19 cellular contexts compared by ENCODE assay signal in the genomic region with DNA sequence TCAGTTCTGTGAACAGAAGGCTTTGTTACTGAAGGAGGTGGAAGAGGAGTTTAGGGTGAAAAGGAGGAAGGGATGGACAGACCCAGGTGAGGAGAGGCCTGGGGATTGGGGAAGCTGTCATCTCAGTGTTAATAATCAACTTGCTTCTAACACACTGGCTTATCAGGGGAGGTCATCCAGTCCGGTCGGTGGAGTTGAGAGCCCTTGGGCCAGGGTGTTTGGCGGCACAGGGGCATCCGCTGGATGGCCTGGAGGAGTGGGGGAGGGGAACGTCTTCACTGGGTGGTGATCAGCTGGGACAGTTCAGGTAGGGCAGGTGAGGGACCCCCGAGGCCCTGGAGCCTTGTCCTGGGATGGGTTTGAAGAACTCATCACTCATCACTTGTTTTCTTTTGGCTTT. TPM values are rescaled to one million over a fixed set of nuclear protein-coding genes. Genes with fewer than 3 reads are reported as not detected.
"Had no signal": no experiment of that assay in that cellular context is flagged by ENCODE, and none has a peak within 500 bp of the region (broad histone marks: within the 10 kb centered on the region; RNA-seq: fewer than 3 reads in every experiment).

No MANE protein-coding gene starts in this region.

- H3K27me3 Mint-ChIP-seq: activated naive CD8-positive, alpha-beta T cell treated with anti-CD3 and anti-CD28 coated beads for 36 hours had no signal

- H3K4me3 Mint-ChIP-seq: activated naive CD8-positive, alpha-beta T cell treated with anti-CD3 and anti-CD28 coated beads for 36 hours; activated T-cell treated with anti-CD3 and anti-CD28 coated beads, Interleukin-2, amount 50 U/mL, for 72 hours; nephron had no signal

- H3K27ac ChIP-seq: cardiac muscle cell, esophagus squamous epithelium, heart right ventricle, skin epidermis had no signal

- H3K4me1 ChIP-seq: esophagus squamous epithelium, heart right ventricle had no signal

- H3K9me3 ChIP-seq: esophagus squamous epithelium, heart right ventricle had no signal

- H3K27me3 ChIP-seq: cardiac muscle cell, esophagus squamous epithelium, heart right ventricle had no signal

- H3K4me1 Mint-ChIP-seq: activated naive CD8-positive, alpha-beta T cell treated with anti-CD3 and anti-CD28 coated beads for 36 hours; nephron had no signal

- H3K27ac Mint-ChIP-seq: activated naive CD8-positive, alpha-beta T cell treated with anti-CD3 and anti-CD28 coated beads for 36 hours; activated T-cell treated with anti-CD3 and anti-CD28 coated beads, Interleukin-2, amount 50 U/mL, for 72 hours had no signal

- H3K9me3 Mint-ChIP-seq: activated naive CD8-positive, alpha-beta T cell treated with anti-CD3 and anti-CD28 coated beads for 36 hours; activated T-cell treated with anti-CD3 and anti-CD28 coated beads, Interleukin-2, amount 50 U/mL, for 72 hours; nephron had no signal

- DNase-seq: activated CD4-positive, alpha-beta T cell treated with anti-CD3 and anti-CD28 coated beads, Interleukin-2, amount 50 U/mL, for 4 hours; activated CD4-positive, CD25-positive, alpha-beta regulatory T cell treated with anti-CD3 and anti-CD28 coated beads, Interleukin-2, amount 50 U/mL, for 72 hours; activated gamma-delta T cell treated with Interleukin-2 at 50 U/mL for 16 hours; activated naive CD8-positive, alpha-beta T cell treated with anti-CD3 and anti-CD28 coated beads for 36 hours; activated T-cell treated with anti-CD3 and anti-CD28 coated beads, Interleukin-2, amount 50 U/mL, for 72 hours; amniotic stem cell; dermis blood vessel endothelial cell; effector memory CD4-positive, alpha-beta T cell; esophagus squamous epithelium; heart right ventricle; left ventricle myocardium superior; nucleus accumbens; stimulated activated CD4-positive, alpha-beta T cell treated with anti-CD3 and anti-CD28 coated beads, Interleukin-2, amount 100 ng/mL, for 48 hours had no signal

- ATAC-seq: activated T-cell treated with anti-CD3 and anti-CD28 coated beads, Interleukin-2, amount 50 U/mL, for 72 hours; heart right ventricle; left ventricle myocardium superior had no signal

- H3K4me3 ChIP-seq: cardiac muscle cell, esophagus squamous epithelium, heart right ventricle, skin epidermis had no signal

RNA-seq across cellular contexts. Expression of gene SHH, which starts 33.9 kb away (rescaled TPM):
- total RNA-seq: activated CD8-positive, alpha-beta memory T cell treated with anti-CD3 and anti-CD28 coated beads for 36 hours; activated naive CD8-positive, alpha-beta T cell treated with anti-CD3 and anti-CD28 coated beads for 36 hours; cardiac muscle cell; chondrocyte; dermis blood vessel endothelial cell; esophagus squamous epithelium; heart right ventricle; left ventricle myocardium superior; T-helper 1 cell treated with Interleukin-12 subunit alpha and Interleukin-12 subunit beta and Interleukin-4 antibody, amounts not matched to agents 30 ng/mL and 1 ng/mL, for 36 hours had no signal
- polyA plus RNA-seq: cardiac muscle cell, heart right ventricle had no signal
